15 cellular contexts compared by ENCODE assay signal in genomic region chr6:44047801-44048200, GRCh38.
DNase-seq lines count a peak whose midpoint lies in the region; ATAC-seq and TF ChIP-seq lines count a peak whose summit lies in the region.
"Had no signal": no experiment of that assay in that cellular context is flagged by ENCODE, and none has a peak within 500 bp of the region (broad histone marks: within the 10 kb centered on the region; RNA-seq: fewer than 3 reads in every experiment).

No MANE protein-coding gene starts in this region.

- H3K36me3 ChIP-seq in mammary epithelial cell (ENCODE audit: insufficient read depth, low read length), result no peaks in the 10 kb centered on the region
- H3K36me3 ChIP-seq in muscle layer of colon (ENCODE audit: insufficient read depth, low read length), result no peaks in the 10 kb centered on the region
- H3K36me3 ChIP-seq: HAP-1 had no signal

- in situ Hi-C loops in mammary epithelial cell (cut with MboI; ENCODE audit: low sequenced_read_pairs in 2 of 2), result no loop called here

- peak overlapping the region; percentile 0 for H3K27ac Mint-ChIP-seq in MCF 10A (ENCODE audit: low read depth, unreplicated experiment)

- 92% methylated on average over 2 of the region's 3 CpGs for WGBS in mammary epithelial cell (ENCODE audit: low coverage, missing lambda C conversion rate)

- H4K20me1 ChIP-seq in mammary epithelial cell (ENCODE audit: insufficient read depth, low read length), result no peaks in the 10 kb centered on the region

- H3K27ac ChIP-seq in mammary epithelial cell (ENCODE audit: insufficient read depth, low read depth, low read length), result no peak overlapping the region
- H3K27ac ChIP-seq in angular gyrus (ENCODE audit: low read depth, low read length), result peak overlapping the region; percentile 19
- peak overlapping the region; percentile 70 for H3K27ac ChIP-seq in muscle layer of colon (ENCODE audit: low read depth, low read length)
- H3K27ac ChIP-seq in temporal lobe (ENCODE audit: low read depth, low read length), result peak overlapping the region; percentile 7
- H3K27ac ChIP-seq: 22Rv1 had no signal

- peaks cover 37% of the 10 kb centered on the region for H3K4me1 Mint-ChIP-seq in MCF 10A (ENCODE audit: insufficient read depth, unreplicated experiment)

- no peak overlapping the region for H3K4me3 ChIP-seq in mammary epithelial cell (replicated peaks in 1 of 3; ENCODE audit: insufficient read depth in 1 of 3, low read depth in 2 of 3, low read length in 3 of 3)
- no peak overlapping the region for H3K4me3 ChIP-seq in muscle layer of colon (ENCODE audit: low read depth in 1 of 2, low read length in 2 of 2)
- H3K4me3 ChIP-seq: GM12878, HAP-1 had no signal

- no peak for ATAC-seq in HG02642 (IDR thresholded peaks at IDR 0.05; ENCODE audit: poor library complexity, unreplicated experiment)
- ATAC-seq: GM12878 had no signal

- intact Hi-C loops in MCF 10A (cut with micrococcal nuclease) (no loop called here), mammary epithelial cell (cut with micrococcal nuclease) (no loop called here)

- no peaks in the 10 kb centered on the region for H3K36me3 Mint-ChIP-seq in MCF 10A (ENCODE audit: insufficient read depth, unreplicated experiment)

- H3K4me2 ChIP-seq in mammary epithelial cell (ENCODE audit: insufficient read depth, low read depth, low read length), result no peak overlapping the region

- no peak overlapping the region for H3K9ac ChIP-seq in mammary epithelial cell (ENCODE audit: insufficient read depth, low read length)
- H3K9ac ChIP-seq in muscle layer of colon (ENCODE audit: low read length), result no peak overlapping the region

- no peaks in the 10 kb centered on the region for H3K9me3 ChIP-seq in mammary epithelial cell (replicated peaks; ENCODE audit: insufficient read depth, low read length)
- H3K9me3 ChIP-seq in muscle layer of colon (ENCODE audit: low read length), result no peaks in the 10 kb centered on the region
- H3K9me3 ChIP-seq: HAP-1 had no signal

- H3K4me3 Mint-ChIP-seq in MCF 10A (ENCODE audit: unreplicated experiment), result no peak overlapping the region

- H3K4me1 ChIP-seq in mammary epithelial cell (ENCODE audit: insufficient read depth, low read length) (peaks cover 65% of the 10 kb centered on the region), muscle layer of colon (ENCODE audit: insufficient read depth, low read length) (peaks cover 80% of the 10 kb centered on the region)

- H3K27me3 Mint-ChIP-seq in MCF 10A (ENCODE audit: insufficient read depth, unreplicated experiment), result no peaks in the 10 kb centered on the region

- CTCF ChIA-PET in MCF 10A (lab: Yijun Ruan, JAX) (interaction anchor here (0.6 to 1.8 kb wide), 5 partner anchors 10 to 279 kb away, joined by 3 to 4 read pairs (median 3); no protein-coding TSS in a partner anchor), mammary epithelial cell (lab: Charles Lee; ENCODE audit: low non-redundant PET) (no interaction called here)

- no TSS peak for BruUV-seq in MCF 10A (replicated peaks; lab: Mats Ljungman, UMichigan)
- no TSS peak for BruUV-seq in mammary epithelial cell (replicated peaks; lab: Mats Ljungman, UMichigan)

- POLR2A ChIA-PET in MCF 10A (lab: Yijun Ruan, JAX), result interaction anchor here (1.4 to 1.6 kb wide), 2 partner anchors 11 to 14 kb away, joined by 4 to 8 read pairs; no protein-coding TSS in a partner anchor

- H3K27me3 ChIP-seq in mammary epithelial cell (ENCODE audit: insufficient read depth, low read length), result no peaks in the 10 kb centered on the region
- no peaks in the 10 kb centered on the region for H3K27me3 ChIP-seq in muscle layer of colon (ENCODE audit: control insufficient read depth in 1 of 2, insufficient read depth in 2 of 2, low read length in 2 of 2)

- DNase-seq in MCF 10A (ENCODE audit: unreplicated experiment) (no peak), mammary epithelial cell (no peak), foreskin melanocyte (no peak)
- no peak for DNase-seq in stimulated activated CD8-positive, alpha-beta memory T cell treated with anti-CD3 and anti-CD28 coated beads, Interleukin-4, amount 100 ng/mL, for 48 hours
- DNase-seq: C1 segment of cervical spinal cord, DND-41, NCI-H187, NCI-H69 had no signal

- dilution Hi-C loops in mammary epithelial cell (cut with HindIII; ENCODE audit: low sequenced_read_pairs), result loop anchor here (5.0 kb wide), 1 partner anchor 70 kb away; no protein-coding TSS in a partner anchor

- no peaks in the 10 kb centered on the region for H3K79me2 ChIP-seq in mammary epithelial cell (ENCODE audit: insufficient read depth, low read length)

- TF ChIP-seq CTCF in MCF 10A (IDR thresholded peaks at IDR 0.05; ENCODE audit: unreplicated experiment) (no peak), mammary epithelial cell (conservative IDR thresholded peaks at IDR 0.05 in 1 of 2, IDR thresholded peaks at IDR 0.05 in 1 of 2; ENCODE audit: extremely low read depth in 1 of 2, insufficient read depth in 1 of 2, low read depth in 1 of 2, low read length in 2 of 2) (no peak)

- no peak overlapping the region for H2AFZ ChIP-seq in mammary epithelial cell (ENCODE audit: low read depth, low read length)

- H3K9me3 Mint-ChIP-seq in MCF 10A (ENCODE audit: unreplicated experiment), result no peaks in the 10 kb centered on the region
